Comparison of ENCODE assay signal across 13 cellular contexts in the genomic region with DNA sequence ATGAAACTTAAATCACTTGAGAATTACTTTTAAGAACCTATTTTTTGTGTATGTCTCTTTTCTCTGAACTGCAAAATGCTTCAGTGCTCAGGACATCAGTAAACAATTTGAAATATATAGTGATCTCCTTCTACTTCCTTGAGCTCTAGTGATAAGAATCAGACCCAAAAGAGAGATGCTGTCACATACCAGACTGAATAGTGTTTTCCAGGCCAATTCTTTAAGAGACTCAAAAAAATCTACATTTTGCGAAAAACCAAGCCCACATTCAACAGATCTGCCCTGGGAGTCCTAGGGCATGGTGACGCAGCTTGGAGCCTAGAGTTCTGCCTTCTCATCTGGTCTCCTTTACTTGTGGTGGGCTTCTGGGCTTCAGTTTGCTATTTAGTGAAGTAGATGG.
"Had no signal": no experiment of that assay in that cellular context is flagged by ENCODE, and none has a peak within 500 bp of the region (broad histone marks: within the 10 kb centered on the region; RNA-seq: fewer than 3 reads in every experiment).

No MANE protein-coding gene starts in this region.

- H3K36me3 ChIP-seq: esophagus muscularis mucosa, gastrocnemius medialis, spleen, tibial nerve had no signal

- H3K9me3 ChIP-seq: esophagus muscularis mucosa, gastrocnemius medialis, spleen, tibial nerve had no signal

- H3K27me3 ChIP-seq: esophagus muscularis mucosa, gastrocnemius medialis, spleen, tibial nerve had no signal

- DNase-seq: cortex of kidney; dorsolateral prefrontal cortex; effector memory CD8-positive, alpha-beta T cell; gastrocnemius medialis; natural killer cell; right cardiac atrium; spleen; stimulated activated CD4-positive, alpha-beta T cell treated with anti-CD3 and anti-CD28 coated beads, Interleukin-15, amount 100 ng/mL, for 24 hours; stimulated activated CD4-positive, alpha-beta T cell treated with anti-CD3 and anti-CD28 coated beads, Interleukin-1b, Interleukin-23, amount 100 ng/mL, for 48 hours; stimulated activated CD4-positive, alpha-beta T cell treated with anti-CD3 and anti-CD28 coated beads, Interleukin-4, amount 100 ng/mL, for 24 hours had no signal

- H3K4me3 ChIP-seq: dorsolateral prefrontal cortex, esophagus muscularis mucosa, gastrocnemius medialis, spleen, tibial nerve had no signal

- H3K27ac ChIP-seq: dorsolateral prefrontal cortex, epithelial cell of prostate, esophagus muscularis mucosa, gastrocnemius medialis, spleen, tibial nerve had no signal

- H3K4me1 ChIP-seq: gastrocnemius medialis, spleen, tibial nerve had no signal
